ENCODE assay signal across 22 cellular contexts in the genomic region with DNA sequence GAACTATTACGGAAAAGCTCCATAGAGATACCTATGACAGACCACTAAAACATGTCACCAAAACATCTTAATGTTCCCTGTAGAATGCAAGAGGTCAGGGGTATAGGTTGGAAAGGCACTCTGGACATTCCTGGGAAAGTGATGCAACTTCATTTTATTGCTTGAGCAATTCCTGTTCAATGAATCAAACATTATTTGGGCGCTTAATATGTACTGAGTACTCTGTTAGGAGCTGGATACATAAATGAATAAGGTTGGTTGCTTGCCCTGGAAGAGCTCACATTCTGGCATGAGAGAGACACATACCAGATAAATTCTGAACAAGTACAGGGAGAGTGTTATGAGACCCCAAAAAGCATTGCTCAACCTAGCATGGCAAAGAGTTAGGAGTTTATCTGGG.
A peak's percentile ranks its signal among the peaks of the same experiment; 100 is the strongest.
DNase-seq lines count a peak whose midpoint lies in the region; TF ChIP-seq lines count a peak whose summit lies in the region.
"Had no signal": no experiment of that assay in that cellular context is flagged by ENCODE, and none has a peak within 500 bp of the region (broad histone marks: within the 10 kb centered on the region; RNA-seq: fewer than 3 reads in every experiment).

No MANE protein-coding gene starts in this region.

- H3K9me3 Mint-ChIP-seq in MCF 10A (ENCODE audit: unreplicated experiment) = peaks cover 12% of the 10 kb centered on the region
- H3K9me3 Mint-ChIP-seq: CD8-positive, alpha-beta memory T cell had no signal

- H3K79me2 ChIP-seq in Karpas-422 (ENCODE audit: low read length) = no peaks in the 10 kb centered on the region

- no peaks in the 10 kb centered on the region for H3K9me3 ChIP-seq in breast epithelium
- peaks cover 11% of the 10 kb centered on the region for H3K9me3 ChIP-seq in Karpas-422 (ENCODE audit: low read length)
- H3K9me3 ChIP-seq in left ventricle myocardium inferior (replicated peaks) = no peaks in the 10 kb centered on the region
- H3K9me3 ChIP-seq: MG63 had no signal

- no peak overlapping the region for H3K27ac ChIP-seq in breast epithelium
- H3K27ac ChIP-seq in Karpas-422 (ENCODE audit: low read length) = no peak overlapping the region
- H3K27ac ChIP-seq in left ventricle myocardium inferior (replicated peaks) = no peak overlapping the region
- H3K27ac ChIP-seq: C4-2B, RWPE1 had no signal

- H3K9me2 ChIP-seq in Karpas-422 (replicated peaks; ENCODE audit: insufficient read depth, low read length) = no peaks in the 10 kb centered on the region

- H3K4me3 Mint-ChIP-seq in MCF 10A (ENCODE audit: unreplicated experiment) = no peak overlapping the region
- H3K4me3 Mint-ChIP-seq: CD8-positive, alpha-beta memory T cell had no signal

- CTCF ChIA-PET in MCF 10A (lab: Yijun Ruan, JAX) = interaction anchor here (0.8 kb wide), 1 partner anchor 15 kb away, joined by 3 read pairs; no protein-coding TSS in a partner anchor

- H3K27me3 Mint-ChIP-seq in MCF 10A (ENCODE audit: insufficient read depth, unreplicated experiment) = no peaks in the 10 kb centered on the region

- BruUV-seq in MCF 10A (replicated peaks; lab: Mats Ljungman, UMichigan) = no TSS peak

- H3K4me3 ChIP-seq in breast epithelium = no peak overlapping the region
- no peak overlapping the region for H3K4me3 ChIP-seq in foreskin fibroblast (ENCODE audit: low read depth in 1 of 2, low read length in 2 of 2)
- no peak overlapping the region for H3K4me3 ChIP-seq in Karpas-422 (ENCODE audit: low read length)
- H3K4me3 ChIP-seq in left ventricle myocardium inferior = no peak overlapping the region
- H3K4me3 ChIP-seq: MG63 had no signal

- intact Hi-C loops in MCF 10A (cut with micrococcal nuclease) = no loop called here
- intact Hi-C loops in breast epithelium (cut with DNase I; ENCODE audit: low total_unique reads) = no loop called here
- intact Hi-C loops in left ventricle myocardium inferior (cut with micrococcal nuclease) = no loop called here

- H4K20me1 ChIP-seq in Karpas-422 (ENCODE audit: insufficient read depth, low read depth, low read length) = no peaks in the 10 kb centered on the region

- H3K4me2 ChIP-seq in Karpas-422 (ENCODE audit: low read depth, low read length, poor library complexity, severe bottlenecking) = no peak overlapping the region

- no peak for TF ChIP-seq POLR2A in breast epithelium (IDR thresholded peaks at IDR 0.05)

- no peaks in the 10 kb centered on the region for H3K36me3 Mint-ChIP-seq in MCF 10A (ENCODE audit: insufficient read depth, unreplicated experiment)

- H3K9ac ChIP-seq in Karpas-422 (ENCODE audit: low read length) = no peak overlapping the region

- POLR2A ChIA-PET in MCF 10A (lab: Yijun Ruan, JAX) = interaction anchor here (0.7 kb wide), 1 partner anchor 335 kb away, joined by 3 read pairs; no protein-coding TSS in a partner anchor

- H3K4me1 ChIP-seq in breast epithelium (no peaks in the 10 kb centered on the region), Karpas-422 (ENCODE audit: low read length) (no peaks in the 10 kb centered on the region), left ventricle myocardium inferior (no peaks in the 10 kb centered on the region)

- no peaks in the 10 kb centered on the region for H3K27me3 ChIP-seq in breast epithelium
- H3K27me3 ChIP-seq in Karpas-422 (ENCODE audit: low read length) = no peaks in the 10 kb centered on the region
- H3K27me3 ChIP-seq in left ventricle myocardium inferior (ENCODE audit: low read depth) = no peaks in the 10 kb centered on the region
- H3K27me3 ChIP-seq: MG63 had no signal

- H3K27ac Mint-ChIP-seq in MCF 10A (ENCODE audit: low read depth, unreplicated experiment) = no peak overlapping the region

- DNase-seq in MCF 10A (ENCODE audit: unreplicated experiment) (peak; percentile 0), breast epithelium (ENCODE audit: low spot score in 2 of 2) (no peak), foreskin fibroblast (peak; percentile 69 to 89), renal cortical epithelial cell (ENCODE audit: low read depth) (peak; percentile 64), 8988T (no peak), Karpas-422 (no peak), left ventricle myocardium inferior (no peak)
- DNase-seq: AML-193; Calu3; CD8-positive, alpha-beta memory T cell; DMS153; Kasumi-1; MG63; NCI-H1048; NCI-H1417 treated with DMSO at 0.1 percent for 48 hours; NCI-H187; NCI-H446 treated with DMSO at 0.1 percent for 48 hours; NCI-H526 treated with DMSO at 0.1 percent for 48 hours; PC-3; SIG-M5 had no signal

- TF ChIP-seq CTCF in MCF 10A (IDR thresholded peaks at IDR 0.05; ENCODE audit: unreplicated experiment) (no peak), breast epithelium (IDR thresholded peaks at IDR 0.05) (no peak), foreskin fibroblast (IDR thresholded peaks at IDR 0.05; ENCODE audit: low read depth, low read length) (no peak), left ventricle myocardium inferior (IDR thresholded peaks at IDR 0.05; ENCODE audit: borderline replicate concordance) (no peak)

- H3K4me1 Mint-ChIP-seq in MCF 10A (ENCODE audit: insufficient read depth, unreplicated experiment) = no peaks in the 10 kb centered on the region

- H2AFZ ChIP-seq in Karpas-422 (ENCODE audit: low read length) = no peak overlapping the region

- H3K36me3 ChIP-seq in breast epithelium (no peaks in the 10 kb centered on the region), Karpas-422 (ENCODE audit: insufficient read depth, low read length) (no peaks in the 10 kb centered on the region), left ventricle myocardium inferior (no peaks in the 10 kb centered on the region)
- H3K36me3 ChIP-seq: MG63 had no signal

Comparison
In these comparisons a context has a peak if more than half of its experiments do, and no peak if none do; other contexts are left out.
1. DNase-seq: peak in MCF 10A (single experiment), foreskin fibroblast (2 of 2) and renal cortical epithelial cell (single experiment); none in breast epithelium (0 of 2), 8988T (single experiment), Karpas-422 (single experiment) and left ventricle myocardium inferior (single experiment).